ENCODE assay signal across 9 cellular contexts in the genomic region with DNA sequence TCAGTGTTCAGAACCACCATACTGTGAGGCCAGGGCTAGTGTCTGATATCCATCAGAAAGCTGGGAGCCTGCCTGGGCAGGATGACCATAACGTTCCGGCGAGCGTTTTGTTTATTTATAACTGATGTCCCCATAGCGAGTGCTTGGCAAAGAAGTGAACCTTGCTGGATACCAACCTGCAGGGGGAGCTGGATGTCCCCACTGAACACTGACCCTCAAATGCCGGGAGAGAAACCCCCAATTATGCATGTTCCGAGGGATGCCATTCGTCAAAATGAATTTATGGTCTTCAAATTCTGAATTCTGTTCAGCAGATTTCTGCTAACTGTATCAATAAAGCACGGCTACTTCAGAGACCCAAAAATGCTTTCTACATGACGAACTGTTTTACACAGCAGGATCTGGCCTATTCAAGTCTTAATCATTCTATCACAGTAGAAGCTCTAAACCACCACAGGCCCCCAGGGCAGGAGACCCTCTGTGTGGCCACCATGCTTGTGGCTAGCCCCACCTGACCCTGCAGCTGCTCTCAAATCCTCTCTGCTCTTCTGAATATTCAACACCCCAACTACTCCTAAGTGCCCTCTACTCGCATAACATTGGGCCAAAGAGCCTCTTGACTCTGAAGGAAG. TPM values are rescaled to one million over a fixed set of nuclear protein-coding genes. Genes with fewer than 3 reads are reported as not detected.
A peak's percentile ranks its signal among the peaks of the same experiment; 100 is the strongest.
DNase-seq lines count a peak whose midpoint lies in the region; ATAC-seq and TF ChIP-seq lines count a peak whose summit lies in the region.
"Had no signal": no experiment of that assay in that cellular context is flagged by ENCODE, and none has a peak within 500 bp of the region (broad histone marks: within the 10 kb centered on the region; RNA-seq: fewer than 3 reads in every experiment).

No MANE protein-coding gene starts in this region.

- H3K4me3 ChIP-seq in NB4 (ENCODE audit: low read depth, low read length) = no peak overlapping the region
- H3K4me3 ChIP-seq in coronary artery = peak overlapping the region; percentile 25

- DNase-seq in DMS79 (lab: John Stamatoyannopoulos, UW) (peak; percentile 97), NB4 (ENCODE audit: low read depth) (peak; percentile 44), coronary artery (ENCODE audit: low spot score) (peak; percentile 87), lung microvascular endothelial cell (ENCODE audit: low read depth in 2 of 2) (peak; percentile 90 to 96), activated gamma-delta T cell (lab: John Stamatoyannopoulos, UW) (no peak), UCSD-AML1 (lab: John Stamatoyannopoulos, UW; ENCODE audit: unreplicated experiment) (no peak)
- DNase-seq in activated effector memory CD4-positive, alpha-beta T cell treated with Interleukin-2 at 50 U/mL for 16 hours = no peak

- peak; percentile 58 for TF ChIP-seq CTCF in NB4 (IDR thresholded peaks at IDR 0.05; ENCODE audit: low read depth, low read length)
- TF ChIP-seq CTCF in coronary artery (IDR thresholded peaks at IDR 0.05) = peak; percentile 65

- peak overlapping the region; percentile 72 to 87 for H3K27ac ChIP-seq in coronary artery

- TF ChIP-seq POLR2A in NB4 (IDR thresholded peaks at IDR 0.05; ENCODE audit: extremely low read depth, insufficient read length) = no peak

- ATAC-seq in HG03039 (IDR thresholded peaks at IDR 0.05; ENCODE audit: unreplicated experiment) = no peak
- ATAC-seq: naive thymus-derived CD8-positive, alpha-beta T cell had no signal

RNA-seq across cellular contexts. Expression of a gene that starts 15.2 kb away (rescaled TPM):
- 29.2 and 30.3 TPM in 2 replicates for total RNA-seq in lung microvascular endothelial cell

RNA-seq across cellular contexts. Expression of a gene that starts 23.8 kb away (rescaled TPM):
- 0.44 TPM in 1 of 2 replicates, not detected in the other for total RNA-seq in lung microvascular endothelial cell
- total RNA-seq: naive thymus-derived CD8-positive, alpha-beta T cell had no signal

RNA-seq across cellular contexts. Expression of a gene that starts 23.8 kb away (rescaled TPM):
- total RNA-seq in lung microvascular endothelial cell = 11.6 and 21.4 TPM in 2 replicates

RNA-seq across cellular contexts. Expression of a gene that starts 58.4 kb away (rescaled TPM):
- 66.5 and 84.3 TPM in 2 replicates for total RNA-seq in lung microvascular endothelial cell

Comparison
In these comparisons a context has a peak if more than half of its experiments do, and no peak if none do; other contexts are left out.
1. DNase-seq: peak in DMS79 (single experiment), NB4 (single experiment), coronary artery (single experiment) and lung microvascular endothelial cell (2 of 2); none in activated gamma-delta T cell (single experiment), UCSD-AML1 (single experiment) and activated effector memory CD4-positive, alpha-beta T cell treated with Interleukin-2 at 50 U/mL for 16 hours (single experiment).